ENCODE assay signal across 8 cellular contexts in the genomic region with DNA sequence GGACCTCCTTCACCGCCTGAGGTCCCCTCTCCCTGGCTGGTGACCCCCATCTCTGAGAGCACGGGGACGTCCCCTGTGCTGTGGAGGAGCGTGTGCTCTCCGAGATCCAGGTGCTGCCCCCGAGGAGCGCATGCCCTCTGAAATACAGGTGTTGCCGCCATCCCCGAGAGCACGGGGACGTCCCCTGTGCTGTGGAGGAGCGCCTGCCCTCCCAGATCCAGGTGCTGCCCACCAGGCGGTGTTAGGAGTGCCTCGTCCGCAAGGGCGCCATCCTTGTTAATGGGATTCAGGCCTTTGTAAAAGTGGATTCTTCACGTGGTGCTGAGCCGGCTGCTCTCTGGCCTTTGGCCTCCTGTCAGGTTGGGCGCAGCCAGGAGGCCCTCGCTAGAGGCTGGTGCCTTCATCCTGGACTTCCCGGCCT. TPM values are rescaled to one million over a fixed set of nuclear protein-coding genes. Genes with fewer than 3 reads are reported as not detected.
DNase-seq lines count a peak whose midpoint lies in the region; ATAC-seq and TF ChIP-seq lines count a peak whose summit lies in the region.

No MANE protein-coding gene starts in this region.

- H3K27ac Mint-ChIP-seq in T-helper 2 cell treated with Interferon-gamma antibody and Interleukin-4, amounts not matched to agents 5 μg/mL and 100 μg/mL, for 36 hours, result peak overlapping the region; percentile 19

- no peaks in the 10 kb centered on the region for H3K9me3 ChIP-seq in heart right ventricle
- H3K9me3 ChIP-seq in stomach, result no peaks in the 10 kb centered on the region

- H3K4me3 ChIP-seq in heart right ventricle (peak overlapping the region in 7 of 10 donors; percentile 3 to 47 (median 38)), stomach (peak overlapping the region in 3 of 4 donors; percentile 27 to 37 (median 29))

- H3K4me1 ChIP-seq in heart right ventricle (peaks cover 0 to 9% (median 6%) of the 10 kb centered on the region in 9 donors), stomach (peaks cover 0 to 11% (median 10%) of the 10 kb centered on the region in 4 donors)

- ATAC-seq in HG03442 (IDR thresholded peaks at IDR 0.05; ENCODE audit: unreplicated experiment), result peak; percentile 19
- ATAC-seq in heart right ventricle, result peak in 4 of 8 donors; percentile 3 to 45 (median 22)

- intact Hi-C loops in heart right ventricle (cut with DNase I), result loop anchor here (2.0 to 10.0 kb wide), 8 partner anchors 60 to 463 kb away; partner anchors contain the start of genes P2RX2 (in 9 of the 10) and LRCOL1 (in 7 of the 10)
- intact Hi-C loops in stomach (cut with DNase I; ENCODE audit: low total_unique reads), result loop anchor here (5.0 kb wide), 1 partner anchor 63 kb away; no protein-coding TSS in a partner anchor

- WGBS in heart right ventricle, 2 donors, result 67 to 76% methylated on average over 21 of the region's 21 CpGs
- 51 to 63% (median 59%) methylated on average over 13 to 21 of the region's 21 CpGs for WGBS in stomach, 5 donors

- no peak for TF ChIP-seq POLR2A in stomach (IDR thresholded peaks at IDR 0.05)

- TF ChIP-seq EP300 in stomach (IDR thresholded peaks at IDR 0.05), result no peak

- no peak overlapping the region for H3K4me3 Mint-ChIP-seq in T-helper 2 cell treated with Interferon-gamma antibody and Interleukin-4, amounts not matched to agents 5 μg/mL and 100 μg/mL, for 36 hours

- DNase-seq in T-helper 2 cell treated with Interferon-gamma antibody and Interleukin-4, amounts not matched to agents 5 μg/mL and 100 μg/mL, for 36 hours (ENCODE audit: low spot score), result no peak
- no peak for DNase-seq in T-helper 2 cell
- DNase-seq in heart right ventricle, result peak in 1 of 2 donors; percentile 14
- no peak for DNase-seq in stomach
- no peak for DNase-seq in NCI-H187 (lab: John Stamatoyannopoulos, UW)
- DNase-seq in UCSD-AML1 (lab: John Stamatoyannopoulos, UW; ENCODE audit: unreplicated experiment), result no peak
- DNase-seq in stimulated activated CD4-positive, alpha-beta T cell treated with anti-CD3 and anti-CD28 coated beads, Interleukin-2, amount 100 ng/mL, for 24 hours, result no peak

- H3K27ac ChIP-seq in heart right ventricle, result no peak overlapping the region
- peak overlapping the region in 1 of 5 donors; percentile 15 for H3K27ac ChIP-seq in stomach

- peaks cover 0 to 22% (median 0%) of the 10 kb centered on the region in 9 donors for H3K36me3 ChIP-seq in heart right ventricle
- H3K36me3 ChIP-seq in stomach, result peaks cover 13 to 51% (median 39%) of the 10 kb centered on the region in 4 donors

- H3K36me3 Mint-ChIP-seq in T-helper 2 cell treated with Interferon-gamma antibody and Interleukin-4, amounts not matched to agents 5 μg/mL and 100 μg/mL, for 36 hours (ENCODE audit: low read depth), result no peaks in the 10 kb centered on the region

- H3K27me3 ChIP-seq in heart right ventricle (no peaks in the 10 kb centered on the region), stomach (no peaks in the 10 kb centered on the region)

- no peaks in the 10 kb centered on the region for H3K4me1 Mint-ChIP-seq in T-helper 2 cell treated with Interferon-gamma antibody and Interleukin-4, amounts not matched to agents 5 μg/mL and 100 μg/mL, for 36 hours (ENCODE audit: low read depth)

- H3K9me3 Mint-ChIP-seq in T-helper 2 cell treated with Interferon-gamma antibody and Interleukin-4, amounts not matched to agents 5 μg/mL and 100 μg/mL, for 36 hours, result no peaks in the 10 kb centered on the region

- H3K27me3 Mint-ChIP-seq in T-helper 2 cell treated with Interferon-gamma antibody and Interleukin-4, amounts not matched to agents 5 μg/mL and 100 μg/mL, for 36 hours (ENCODE audit: low read depth), result no peaks in the 10 kb centered on the region

- TF ChIP-seq CTCF in heart right ventricle (IDR thresholded peaks at IDR 0.05) (no peak), stomach (IDR thresholded peaks at IDR 0.05) (no peak)

RNA-seq across cellular contexts. Expression of gene NOC4L, which starts 10.1 kb away (rescaled TPM):
- total RNA-seq in heart right ventricle, result 10 to 100 TPM in 3 of 10 donors, 1 to 10 TPM in 7; 7.4 to 13.8 (median 9.0) TPM
- polyA plus RNA-seq in heart right ventricle, result 10 to 100 TPM; 20.8 to 22.2 TPM
- 10 to 100 TPM in 3 of 5 donors, 1 to 10 TPM in 2; 2.2 to 63.6 (median 23.0) TPM for total RNA-seq in stomach
- 10 to 100 TPM; 33.2 to 43.7 (median 37.9) TPM for polyA plus RNA-seq in stomach

RNA-seq across cellular contexts. Expression of gene DDX51, which starts 10.2 kb away (rescaled TPM):
- total RNA-seq in heart right ventricle (10 to 100 TPM in 2 of 10 donors, 1 to 10 TPM in 8; 7.2 to 11.1 (median 8.6) TPM), stomach (10 to 100 TPM in 4 of 5 donors, 1 to 10 TPM in 1; 7.0 to 69.5 (median 12.9) TPM)
- polyA plus RNA-seq in heart right ventricle (10 to 100 TPM; 12.4 to 19.9 TPM), stomach (10 to 100 TPM in 2 of 3 donors, 1 to 10 TPM in 1; 6.6 to 16.0 (median 13.6) TPM)
